Comparison of ENCODE assay signal across 17 cellular contexts in genomic region chr12:131138638-131139362, GRCh38.
"Had no signal": no experiment of that assay in that cellular context is flagged by ENCODE, and none has a peak within 500 bp of the region (broad histone marks: within the 10 kb centered on the region; RNA-seq: fewer than 3 reads in every experiment).

No MANE protein-coding gene starts in this region.

- H3K9me3 ChIP-seq: esophagus squamous epithelium, heart right ventricle, ovary, right lobe of liver, SJCRH30, upper lobe of right lung had no signal

- H3K27ac Mint-ChIP-seq: activated CD4-positive, alpha-beta T cell treated with anti-CD3 and anti-CD28 coated beads, Interleukin-2, amount 10 ng/mL, durations not matched to agents 7 days and 5 days; activated naive CD4-positive, alpha-beta T cell treated with anti-CD3 and anti-CD28 coated beads, Interleukin-2, amount 10 ng/mL, durations not matched to agents 7 days and 5 days; activated T-helper 17 cell treated with anti-CD3 and anti-CD28 coated beads, Interleukin-2, amount 50 U/mL, for 72 hours; immature natural killer cell; stimulated activated memory B cell treated with anti-CD40 and anti-IgM and Interleukin-4, amounts not matched to agents 10 μg/mL and 1 μg/mL and 100 μg/mL, for 72 hours; T-helper 1 cell treated with Interleukin-12 subunit alpha and Interleukin-12 subunit beta and Interleukin-4 antibody, amounts not matched to agents 30 μg/mL and 1 μg/mL, for 36 hours had no signal

- H3K4me3 ChIP-seq: esophagus squamous epithelium, heart right ventricle, ovary, right lobe of liver, SJCRH30, smooth muscle cell, upper lobe of right lung had no signal

- H3K9me3 Mint-ChIP-seq: activated CD4-positive, alpha-beta T cell treated with anti-CD3 and anti-CD28 coated beads, Interleukin-2, amount 10 ng/mL, durations not matched to agents 7 days and 5 days; activated naive CD4-positive, alpha-beta T cell treated with anti-CD3 and anti-CD28 coated beads, Interleukin-2, amount 10 ng/mL, durations not matched to agents 7 days and 5 days; activated T-helper 17 cell treated with anti-CD3 and anti-CD28 coated beads, Interleukin-2, amount 50 U/mL, for 72 hours; immature natural killer cell; nephron; stimulated activated memory B cell treated with anti-CD40 and anti-IgM and Interleukin-4, amounts not matched to agents 10 μg/mL and 1 μg/mL and 100 μg/mL, for 72 hours; T-helper 1 cell treated with Interleukin-12 subunit alpha and Interleukin-12 subunit beta and Interleukin-4 antibody, amounts not matched to agents 30 μg/mL and 1 μg/mL, for 36 hours had no signal

- H3K4me1 ChIP-seq: esophagus squamous epithelium, right lobe of liver, SJCRH30, upper lobe of right lung had no signal

- DNase-seq: activated CD4-positive, alpha-beta T cell treated with anti-CD3 and anti-CD28 coated beads, Interleukin-2, amount 10 ng/mL, durations not matched to agents 7 days and 5 days; activated naive CD4-positive, alpha-beta T cell treated with anti-CD3 and anti-CD28 coated beads, Interleukin-2, amount 10 ng/mL, durations not matched to agents 7 days and 5 days; activated T-cell treated with anti-CD3 and anti-CD28 coated beads for 4 hours; effector memory CD4-positive, alpha-beta T cell; esophagus squamous epithelium; heart right ventricle; immature natural killer cell; SJCRH30; stimulated activated CD4-positive, alpha-beta T cell treated with anti-CD3 and anti-CD28 coated beads, Interleukin-4, amount 100 ng/mL, for 24 hours; upper lobe of right lung had no signal

- H3K36me3 Mint-ChIP-seq: activated naive CD4-positive, alpha-beta T cell treated with anti-CD3 and anti-CD28 coated beads, Interleukin-2, amount 10 ng/mL, durations not matched to agents 7 days and 5 days; immature natural killer cell; stimulated activated memory B cell treated with anti-CD40 and anti-IgM and Interleukin-4, amounts not matched to agents 10 μg/mL and 1 μg/mL and 100 μg/mL, for 72 hours had no signal

- H3K4me1 Mint-ChIP-seq: activated CD4-positive, alpha-beta T cell treated with anti-CD3 and anti-CD28 coated beads, Interleukin-2, amount 10 ng/mL, durations not matched to agents 7 days and 5 days; activated naive CD4-positive, alpha-beta T cell treated with anti-CD3 and anti-CD28 coated beads, Interleukin-2, amount 10 ng/mL, durations not matched to agents 7 days and 5 days; activated T-helper 17 cell treated with anti-CD3 and anti-CD28 coated beads, Interleukin-2, amount 50 U/mL, for 72 hours; immature natural killer cell had no signal

- H3K4me3 Mint-ChIP-seq: activated CD4-positive, alpha-beta T cell treated with anti-CD3 and anti-CD28 coated beads, Interleukin-2, amount 10 ng/mL, durations not matched to agents 7 days and 5 days; activated naive CD4-positive, alpha-beta T cell treated with anti-CD3 and anti-CD28 coated beads, Interleukin-2, amount 10 ng/mL, durations not matched to agents 7 days and 5 days; activated T-helper 17 cell treated with anti-CD3 and anti-CD28 coated beads, Interleukin-2, amount 50 U/mL, for 72 hours; immature natural killer cell; stimulated activated memory B cell treated with anti-CD40 and anti-IgM and Interleukin-4, amounts not matched to agents 10 μg/mL and 1 μg/mL and 100 μg/mL, for 72 hours; T-helper 1 cell treated with Interleukin-12 subunit alpha and Interleukin-12 subunit beta and Interleukin-4 antibody, amounts not matched to agents 30 μg/mL and 1 μg/mL, for 36 hours had no signal

- H3K36me3 ChIP-seq: esophagus squamous epithelium, ovary, right lobe of liver, SJCRH30, upper lobe of right lung had no signal

- H3K27me3 ChIP-seq: heart right ventricle, ovary, right lobe of liver, SJCRH30, upper lobe of right lung had no signal

- H3K27ac ChIP-seq: esophagus squamous epithelium, heart right ventricle, right lobe of liver, SJCRH30, upper lobe of right lung had no signal

- H3K27me3 Mint-ChIP-seq: activated CD4-positive, alpha-beta T cell treated with anti-CD3 and anti-CD28 coated beads, Interleukin-2, amount 10 ng/mL, durations not matched to agents 7 days and 5 days; activated naive CD4-positive, alpha-beta T cell treated with anti-CD3 and anti-CD28 coated beads, Interleukin-2, amount 10 ng/mL, durations not matched to agents 7 days and 5 days; activated T-helper 17 cell treated with anti-CD3 and anti-CD28 coated beads, Interleukin-2, amount 50 U/mL, for 72 hours had no signal
